In the genomic region with DNA sequence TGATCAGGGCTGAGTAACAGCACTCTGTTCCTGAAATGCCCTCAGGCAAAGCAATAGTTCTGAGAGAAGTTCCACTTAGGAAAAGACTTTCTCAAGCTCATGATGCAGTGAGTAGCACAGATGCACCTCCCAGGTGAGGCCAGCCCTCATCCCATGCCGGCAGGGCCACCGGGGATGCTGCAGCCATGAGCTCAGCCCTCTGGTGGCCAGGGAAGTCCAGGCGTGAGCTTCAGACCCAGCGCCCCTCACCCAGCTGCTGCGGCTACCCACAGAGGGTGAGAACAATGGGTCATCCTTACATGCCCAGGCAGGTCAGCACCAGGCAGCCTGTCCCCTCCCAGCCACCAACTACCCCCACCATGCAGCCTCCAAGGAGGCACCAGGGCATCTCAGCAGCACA, we compare ENCODE assay signal across 12 cellular contexts. TPM values are rescaled to one million over a fixed set of nuclear protein-coding genes. Genes with fewer than 3 reads are reported as not detected.
DNase-seq lines count a peak whose midpoint lies in the region; ATAC-seq and TF ChIP-seq lines count a peak whose summit lies in the region.
"Had no signal": no experiment of that assay in that cellular context is flagged by ENCODE, and none has a peak within 500 bp of the region (broad histone marks: within the 10 kb centered on the region; RNA-seq: fewer than 3 reads in every experiment).

No MANE protein-coding gene starts in this region.

- in situ Hi-C loops in astrocyte of the cerebellum (cut with HindIII; ENCODE audit: low sequenced_read_pairs) (loop anchor here (25.0 kb wide), 1 partner anchor 489 kb away; the partner anchor contains the start of gene OSR1), transverse colon (cut with MboI; ENCODE audit: low pct_ligation_motif_present in 1 of 4, low pct_unique_long_range_greater_than_20kb in 1 of 4, low sequenced_read_pairs in 3 of 4) (loop anchor here (25.0 kb wide), 6 partner anchors 864 to 1464 kb away; no protein-coding TSS in a partner anchor)

- TF ChIP-seq POLR2A in transverse colon (IDR thresholded peaks at IDR 0.05), result no peak

- 81% methylated on average over 5 of the region's 5 CpGs; no CpG with 5 or more reads in 1 of the 2 donors for WGBS in transverse colon (ENCODE audit: low coverage in 1 of 2), 2 donors

- no peaks in the 10 kb centered on the region for H3K36me3 ChIP-seq in HEK293 (ENCODE audit: control insufficient read depth in 2 of 2, insufficient read depth in 1 of 2, low read length in 2 of 2)
- H3K36me3 ChIP-seq in kidney epithelial cell (ENCODE audit: control insufficient read depth, insufficient read depth, low read length), result no peaks in the 10 kb centered on the region
- no peaks in the 10 kb centered on the region for H3K36me3 ChIP-seq in transverse colon
- H3K36me3 ChIP-seq: tibial nerve had no signal

- no peak for ATAC-seq in GM21367 (IDR thresholded peaks at IDR 0.05; ENCODE audit: unreplicated experiment)

- TF ChIP-seq CTCF in AG09309 (IDR thresholded peaks at IDR 0.05; ENCODE audit: control insufficient read depth, insufficient read depth, low read depth, low read length, missing control alignments) (peak; percentile 35), HEK293 (tag by site-specific recombination; IDR thresholded peaks at IDR 0.05) (peak; percentile 35; the same call in 1 of the 2 replicates), astrocyte of the cerebellum (IDR thresholded peaks at IDR 0.05; ENCODE audit: low read depth, low read length, missing control alignments) (peak; percentile 23), kidney epithelial cell (IDR thresholded peaks at IDR 0.05; ENCODE audit: insufficient read depth, low read length, poor library complexity, severe bottlenecking) (peak; percentile 41), transverse colon (IDR thresholded peaks at IDR 0.05) (no peak)

- no peak for TF ChIP-seq EP300 in transverse colon (IDR thresholded peaks at IDR 0.05; ENCODE audit: low read depth)

- H3K4me3 ChIP-seq in AG09309 (ENCODE audit: control insufficient read depth, low read depth, low read length) (no peak overlapping the region), HEK293 (ENCODE audit: low read depth, low read length) (no peak overlapping the region), astrocyte of the cerebellum (ENCODE audit: low read depth, low read length) (no peak overlapping the region), kidney epithelial cell (ENCODE audit: low read depth, low read length) (no peak overlapping the region), transverse colon (no peak overlapping the region)
- H3K4me3 ChIP-seq: tibial nerve had no signal

- no peak for DNase-seq in AG09309 (ENCODE audit: low read depth)
- no peak for DNase-seq in astrocyte of the cerebellum (ENCODE audit: low read depth)
- no peak for DNase-seq in kidney epithelial cell (ENCODE audit: low read depth)
- no peak for DNase-seq in transverse colon
- DNase-seq in hypothalamus (lab: John Stamatoyannopoulos, UW), result no peak
- no peak for DNase-seq in activated CD4-positive, CD25-positive, alpha-beta regulatory T cell treated with anti-CD3 and anti-CD28 coated beads, Interleukin-2, amount 50 U/mL, for 72 hours
- DNase-seq: CD4-positive, CD25-positive, alpha-beta regulatory T cell; MV-4-11; NCI-H510A had no signal

- H3K4me1 ChIP-seq in HEK293 (ENCODE audit: control insufficient read depth, insufficient read depth, low read length) (no peaks in the 10 kb centered on the region), transverse colon (peaks cover 0 to 6% (median 4%) of the 10 kb centered on the region in 4 donors)
- H3K4me1 ChIP-seq: tibial nerve had no signal

- POLR2A ChIA-PET in HEK293 (lab: Yijun Ruan, JAX), result no interaction called here

- CTCF ChIA-PET in HEK293 (lab: Yijun Ruan, JAX), result interaction anchor here (0.5 to 1.1 kb wide), 3 partner anchors 255 to 1249 kb away, joined by 3 to 4 read pairs (median 3); no protein-coding TSS in a partner anchor

- H3K27me3 ChIP-seq in kidney epithelial cell (ENCODE audit: control insufficient read depth, insufficient read depth, low read length), result no peaks in the 10 kb centered on the region
- no peaks in the 10 kb centered on the region for H3K27me3 ChIP-seq in transverse colon
- H3K27me3 ChIP-seq: tibial nerve had no signal

- no peaks in the 10 kb centered on the region for H3K9me3 ChIP-seq in HEK293 (ENCODE audit: control insufficient read depth, insufficient read depth, low read depth, low read length)
- no peaks in the 10 kb centered on the region for H3K9me3 ChIP-seq in transverse colon
- H3K9me3 ChIP-seq: tibial nerve had no signal

- H3K27ac ChIP-seq in HEK293 (ENCODE audit: extremely low read depth, low read depth, low read length) (no peak overlapping the region), transverse colon (no peak overlapping the region)
- H3K27ac ChIP-seq: tibial nerve had no signal

- intact Hi-C loops in transverse colon (cut with DNase I; ENCODE audit: low total_unique reads), result no loop called here

TF ChIP-seq in HEK293, 187 proteins besides CTCF, POLR2A, EP300 and RAD21:
- no peak for TF ChIP-seq ZSCAN4 (tag by site-specific recombination; IDR thresholded peaks at IDR 0.05)
- 0 out of 2 replicates have a peak, but pooled peaks have one; percentile 29 for TF ChIP-seq ZNF449 (tag by site-specific recombination; IDR thresholded peaks at IDR 0.05)

RNA-seq across cellular contexts. Expression of gene TTC32, which starts 50.7 kb away (rescaled TPM):
- total RNA-seq in kidney epithelial cell, result 2.8 and 3.6 TPM in 2 replicates
- 10 to 100 TPM in 2 of 4 donors, 1 to 10 TPM in 2; 3.0 to 23.3 (median 9.9) TPM for total RNA-seq in transverse colon

Comparison
In these comparisons a context has a peak if more than half of its experiments do, and no peak if none do; other contexts are left out.
1. CTCF ChIP-seq: peak in AG09309 (single experiment), HEK293 (single experiment), astrocyte of the cerebellum (single experiment) and kidney epithelial cell (single experiment); none in transverse colon (0 of 5).